9 cellular contexts compared by ENCODE assay signal in genomic region chr11:117327255-117327566, GRCh38. TPM values are rescaled to one million over a fixed set of nuclear protein-coding genes. Genes with fewer than 3 reads are reported as not detected.
DNase-seq lines count a peak whose midpoint lies in the region; ATAC-seq, FAIRE-seq and TF ChIP-seq lines count a peak whose summit lies in the region.
"Not testable (repeated sequence)": the region's sequence is repeated elsewhere in the genome, so short reads cannot be mapped to it uniquely, and the experiment has no call there.
"Had no signal": no experiment of that assay in that cellular context is flagged by ENCODE, and none has a peak within 500 bp of the region (broad histone marks: within the 10 kb centered on the region; RNA-seq: fewer than 3 reads in every experiment).

No MANE protein-coding gene starts in this region.

- H2BK120ac ChIP-seq in trophoblast cell (ENCODE audit: insufficient read depth, low read length, poor library complexity), result not testable (repeated sequence)

- H2BK12ac ChIP-seq in trophoblast cell (ENCODE audit: low read length), result not testable (repeated sequence)

- not testable (repeated sequence) for BruUV-seq in HCT116 (replicated peaks; lab: Mats Ljungman, UMichigan); Panc1 (replicated peaks; lab: Mats Ljungman, UMichigan); GM12878 (replicated peaks; lab: Mats Ljungman, UMichigan)

- H3K18ac ChIP-seq in trophoblast cell (ENCODE audit: low read length), result not testable (repeated sequence)

- not testable (repeated sequence) for TF ChIP-seq EP300 in GM12878 (IDR thresholded peaks at IDR 0.05; ENCODE audit: borderline replicate concordance in 1 of 2, control insufficient read depth in 1 of 2, low read depth in 2 of 2, low read length in 2 of 2); transverse colon (IDR thresholded peaks at IDR 0.05; ENCODE audit: low read depth)

- POLR2A ChIA-PET in HCT116 (lab: Charles Lee), result interaction anchor here (0.8 to 1.0 kb wide), 3 partner anchors 11 to 105 kb away, joined by 3 to 10 read pairs (median 3); partner anchors contain the start of gene BACE1
- POLR2A ChIA-PET in Panc1 (lab: Charles Lee), result interaction anchor here (0.6 to 1.6 kb wide), 7 partner anchors 12 to 183 kb away, joined by 3 to 14 read pairs (median 6); partner anchors contain the start of genes BACE1 and PAFAH1B2
- POLR2A ChIA-PET in GM12878 (lab: Charles Lee), result interaction anchor here (0.6 to 1.8 kb wide), 6 partner anchors 8 to 1408 kb away, joined by 3 to 7 read pairs (median 4); partner anchors contain the start of gene ZPR1

- not testable (repeated sequence) for H4K91ac ChIP-seq in trophoblast cell (ENCODE audit: low read depth, low read length)

- 0% methylated on average over 4 of the region's 5 CpGs for whole genome bisulfite sequencing in GM12878 (ENCODE audit: insufficient coverage, insufficient replicate concordance, low lambda C conversion rate, missing lambda C conversion rate)
- WGBS in trophoblast cell (ENCODE audit: extremely low coverage, insufficient coverage, insufficient read length), result no CpG with 5 or more reads among the region's 5 CpGs
- 5 to 6% methylated on average over 2 to 5 of the region's 5 CpGs for WGBS in transverse colon (ENCODE audit: low coverage in 1 of 2), 2 donors

- H4K8ac ChIP-seq in trophoblast cell (ENCODE audit: low read depth, low read length), result not testable (repeated sequence)

- not testable (repeated sequence) for H4K12ac ChIP-seq in trophoblast cell (ENCODE audit: low read depth, low read length)

- H3K9me3 ChIP-seq in BLaER1; HCT116 (ENCODE audit: control insufficient read depth in 1 of 2, insufficient read depth in 1 of 2, low read depth in 1 of 2, low read length in 2 of 2); Panc1 (ENCODE audit: control insufficient read depth, insufficient read depth, low read depth, low read length); GM12878 (replicated peaks; ENCODE audit: control insufficient read depth, insufficient read depth, low read length); fibroblast of lung (ENCODE audit: control insufficient read depth, insufficient read depth, low read depth, low read length); left lung; trophoblast cell (ENCODE audit: insufficient read depth, low read depth, low read length); transverse colon: not testable (repeated sequence)

- peak overlapping the region; percentile 87; the same call in 1 of the 2 replicates for H3K9ac ChIP-seq in BLaER1
- H3K9ac ChIP-seq in HCT116 (ENCODE audit: low read length), result peak overlapping the region; percentile 79; the same call in 1 of the 2 replicates
- H3K9ac ChIP-seq in GM12878 (ENCODE audit: control insufficient read depth, insufficient read depth, low read length); trophoblast cell (ENCODE audit: low read length): not testable (repeated sequence)
- peak overlapping the region; percentile 97 for H3K9ac ChIP-seq in fibroblast of lung (ENCODE audit: insufficient read depth, low read length)

- not testable (repeated sequence) for TF ChIP-seq CTCF in HCT116 (IDR thresholded peaks at IDR 0.05 in 2 of 3, conservative IDR thresholded peaks at IDR 0.05 in 1 of 3; ENCODE audit: borderline replicate concordance in 1 of 3, insufficient read depth in 1 of 3, low read depth in 2 of 3, low read length in 2 of 3); Panc1 (IDR thresholded peaks at IDR 0.05); GM12878 (IDR thresholded peaks at IDR 0.05 in 2 of 3, conservative IDR thresholded peaks at IDR 0.05 in 1 of 3; ENCODE audit: control insufficient read depth in 2 of 3, extremely low read depth in 1 of 3, insufficient read depth in 1 of 3, low read depth in 3 of 3, low read length in 3 of 3); fibroblast of lung (conservative IDR thresholded peaks at IDR 0.05 in 1 of 2, IDR thresholded peaks at IDR 0.05 in 1 of 2; ENCODE audit: low read depth in 1 of 2, low read length in 2 of 2); left lung (IDR thresholded peaks at IDR 0.05); transverse colon (IDR thresholded peaks at IDR 0.05)

- TF ChIP-seq RAD21 in HCT116 (IDR thresholded peaks at IDR 0.05; ENCODE audit: low read depth); GM12878 (IDR thresholded peaks at IDR 0.05; ENCODE audit: insufficient read depth, low read depth, low read length): not testable (repeated sequence)

- H3K4me1 ChIP-seq in BLaER1 (peaks cover 14% of the 10 kb centered on the region), HCT116 (ENCODE audit: control insufficient read depth in 1 of 2, insufficient read depth in 2 of 2, low read length in 2 of 2) (peaks cover 0 to 23% of the 10 kb centered on the region in 2 experiments; a peak in 2 of 4 replicates), left lung (peaks cover 9 to 12% of the 10 kb centered on the region in 2 donors), transverse colon (peaks cover 5 to 14% (median 11%) of the 10 kb centered on the region in 4 donors)
- H3K4me1 ChIP-seq in Panc1 (ENCODE audit: control insufficient read depth, insufficient read depth, low read length); GM12878 (ENCODE audit: control insufficient read depth, insufficient read depth, low read length); fibroblast of lung (ENCODE audit: control insufficient read depth, extremely low read depth, insufficient read depth, low read length); trophoblast cell (ENCODE audit: control insufficient read depth in 1 of 2, insufficient read depth in 2 of 2, low read length in 2 of 2): not testable (repeated sequence)

- not testable (repeated sequence) for H3K79me1 ChIP-seq in trophoblast cell (ENCODE audit: low read length)

- not testable (repeated sequence) for H3K36me3 ChIP-seq in BLaER1; HCT116 (ENCODE audit: control insufficient read depth in 1 of 2, insufficient read depth in 2 of 2, low read length in 2 of 2); Panc1 (ENCODE audit: control insufficient read depth, insufficient read depth, low read length); GM12878 (ENCODE audit: control insufficient read depth in 2 of 2, insufficient read depth in 2 of 2, low read length in 1 of 2); fibroblast of lung (ENCODE audit: control insufficient read depth, insufficient read depth, low read length); left lung; trophoblast cell (ENCODE audit: control insufficient read depth in 1 of 2, insufficient read depth in 2 of 2, low read length in 2 of 2); transverse colon

- H2AFZ ChIP-seq in HCT116 (ENCODE audit: low read depth, low read length, poor library complexity, severe bottlenecking); fibroblast of lung (ENCODE audit: low read length); trophoblast cell (ENCODE audit: insufficient read depth, low read length, poor library complexity): not testable (repeated sequence)
- H2AFZ ChIP-seq in GM12878 (ENCODE audit: control insufficient read depth, low read depth, low read length), result peak overlapping the region; percentile 52

- not testable (repeated sequence) for H3K4ac ChIP-seq in trophoblast cell (ENCODE audit: low read depth, low read length)

- H4K20me1 ChIP-seq in BLaER1; HCT116 (ENCODE audit: insufficient read depth); GM12878 (ENCODE audit: control insufficient read depth, insufficient read depth); fibroblast of lung (ENCODE audit: control insufficient read depth, extremely low read depth, insufficient read depth, low read length): not testable (repeated sequence)

- ATAC-seq in HCT116, Panc1, GM12878, left lung: not testable (repeated sequence)

- not testable (repeated sequence) for DNase-seq in HCT116 (ENCODE audit: low read depth, low spot score); Panc1 (ENCODE audit: low read depth, low spot score); GM12878 (ENCODE audit: low read depth, low spot score); fibroblast of lung (ENCODE audit: low read depth in 2 of 2); left lung; trophoblast cell; transverse colon

- intact Hi-C loops in HCT116 (cut with micrococcal nuclease); Panc1 (cut with micrococcal nuclease; ENCODE audit: unreplicated experiment); left lung (cut with DNase I); transverse colon (cut with DNase I; ENCODE audit: low total_unique reads): not testable (repeated sequence)
- intact Hi-C loops in GM12878 (cut with micrococcal nuclease; ENCODE audit: unreplicated experiment), result loop anchor here (2.0 kb wide), 1 partner anchor 94 kb away; the partner anchor contains the start of genes PCSK7 and RNF214

- not testable (repeated sequence) for TF ChIP-seq POLR2A in HCT116 (IDR thresholded peaks at IDR 0.05; ENCODE audit: borderline replicate concordance, extremely low read depth, insufficient read depth, insufficient read length); GM12878 (IDR thresholded peaks at IDR 0.05; ENCODE audit: low read depth, low read length); transverse colon (IDR thresholded peaks at IDR 0.05)

- not testable (repeated sequence) for H3K23ac ChIP-seq in trophoblast cell (ENCODE audit: low read length)

- not testable (repeated sequence) for FAIRE-seq in GM12878 (lab: Jason Lieb, UNC)

- not testable (repeated sequence) for H3K27ac ChIP-seq in BLaER1; HCT116 (ENCODE audit: low read depth, low read length); trophoblast cell (ENCODE audit: low read depth, low read length)
- peak overlapping the region; percentile 90 for H3K27ac ChIP-seq in Panc1 (ENCODE audit: low read length)
- H3K27ac ChIP-seq in GM12878 (ENCODE audit: control insufficient read depth, insufficient read depth), result peak overlapping the region; percentile 39
- peak overlapping the region; percentile 94 for H3K27ac ChIP-seq in fibroblast of lung (ENCODE audit: insufficient read depth, low read length)
- peak overlapping the region in 1 of 2 donors; percentile 97 for H3K27ac ChIP-seq in left lung
- peak overlapping the region; percentile 89 to 95 (median 92) for H3K27ac ChIP-seq in transverse colon

- H3K4me3 ChIP-seq in BLaER1 (peak overlapping the region; percentile 84), HCT116 (replicated peaks in 1 of 2; ENCODE audit: low read depth in 1 of 2, low read length in 2 of 2) (peak overlapping the region; percentile 77 to 90), Panc1 (ENCODE audit: low read depth in 2 of 2, low read length in 2 of 2) (peak overlapping the region; percentile 71 to 96), GM12878 (peak overlapping the region; percentile 82; the same call in 1 of the 2 replicates), fibroblast of lung (replicated peaks in 1 of 4; ENCODE audit: control extremely low read depth in 1 of 4, insufficient read depth in 1 of 4, low read depth in 3 of 4, low read length in 4 of 4) (peak overlapping the region; percentile 14 to 90 (median 76)), left lung (peak overlapping the region; percentile 63 to 85), transverse colon (peak overlapping the region in 3 of 4 donors; percentile 62 to 76 (median 66))
- H3K4me3 ChIP-seq in trophoblast cell (ENCODE audit: low read depth, low read length), result not testable (repeated sequence)

- CTCF ChIA-PET in HCT116 (lab: Charles Lee) (interaction anchor here (1.5 kb wide), 1 partner anchor 95 kb away, joined by 4 read pairs; the partner anchor contains the start of genes PCSK7 and RNF214), Panc1 (lab: Charles Lee) (interaction anchor here (0.7 to 0.8 kb wide), 2 partner anchors 95 to 427 kb away, joined by 3 to 16 read pairs; partner anchors contain the start of gene RNF214), GM12878 (lab: Yijun Ruan, JAX) (interaction anchor here (1.0 to 2.3 kb wide), 5 partner anchors 9 to 294 kb away, joined by 3 to 7 read pairs (median 3); partner anchors contain the start of gene PCSK7)

- H3K4me2 ChIP-seq in BLaER1 (peak overlapping the region; percentile 96), HCT116 (ENCODE audit: low read length) (peak overlapping the region; percentile 77), trophoblast cell (ENCODE audit: low read length) (peak overlapping the region; percentile 23)
- not testable (repeated sequence) for H3K4me2 ChIP-seq in GM12878 (ENCODE audit: control insufficient read depth, insufficient read depth); fibroblast of lung (ENCODE audit: extremely low read depth, insufficient read depth, low read length)

- H3K9me2 ChIP-seq in HCT116 (ENCODE audit: insufficient read depth), result not testable (repeated sequence)

- SMC1A ChIA-PET in GM12878 (lab: Charles Lee; ENCODE audit: uncharacterized antibody, unreplicated experiment), result interaction anchor here (1.5 to 1.6 kb wide), 2 partner anchors 49 to 96 kb away, joined by 3 to 5 read pairs; partner anchors contain the start of gene PCSK7

- not testable (repeated sequence) for H2BK5ac ChIP-seq in trophoblast cell (ENCODE audit: low read depth, low read length, poor library complexity)

- not testable (repeated sequence) for H2AK5ac ChIP-seq in trophoblast cell (ENCODE audit: low read length)

- H3K14ac ChIP-seq in trophoblast cell (ENCODE audit: low read length), result not testable (repeated sequence)

- not testable (repeated sequence) for H3K27me3 ChIP-seq in BLaER1; HCT116 (ENCODE audit: insufficient read depth, low read length); Panc1 (ENCODE audit: control insufficient read depth, insufficient read depth, low read length); GM12878 (replicated peaks in 1 of 2; ENCODE audit: control insufficient read depth in 2 of 2, insufficient read depth in 2 of 2, low read length in 1 of 2); fibroblast of lung (ENCODE audit: control insufficient read depth, insufficient read depth, low read length); left lung; trophoblast cell (ENCODE audit: insufficient read depth, low read length); transverse colon

- RAD21 ChIA-PET in HCT116 (lab: Charles Lee; ENCODE audit: low non-redundant PET in 1 of 2, low total read pairs in 2 of 2, uncharacterized antibody in 2 of 2, unreplicated experiment in 2 of 2), result not testable (repeated sequence)
- RAD21 ChIA-PET in GM12878 (lab: Charles Lee; ENCODE audit: unreplicated experiment), result interaction anchor here (0.6 to 1.8 kb wide), 6 partner anchors 24 to 149 kb away, joined by 3 to 8 read pairs (median 5); partner anchors contain the start of genes PCSK7 and SIDT2

- in situ Hi-C loops in Panc1 (cut with HindIII; ENCODE audit: low pct_unique_long_range_greater_than_20kb, low sequenced_read_pairs); GM12878 (cut with MboI); transverse colon (cut with MboI; ENCODE audit: low pct_ligation_motif_present in 1 of 4, low pct_unique_long_range_greater_than_20kb in 1 of 4, low sequenced_read_pairs in 3 of 4): not testable (repeated sequence)

- not testable (repeated sequence) for H3K79me2 ChIP-seq in HCT116 (ENCODE audit: insufficient read depth, low read length); GM12878 (ENCODE audit: control insufficient read depth, insufficient read depth, low read length); fibroblast of lung (ENCODE audit: control insufficient read depth, insufficient read depth, low read length); trophoblast cell (ENCODE audit: control insufficient read depth, insufficient read depth, low read length, poor library complexity)

RNA-seq across cellular contexts. Expression of gene CEP164, which starts 0.4 kb away (rescaled TPM):
- total RNA-seq in HCT116 (2021; ENCODE audit: unreplicated experiment) (22.2 TPM), Panc1 (2021; ENCODE audit: unreplicated experiment) (75.4 TPM), GM12878 (2014; rRNA removed) (20.7 and 21.4 TPM in 2 replicates), GM12878 (2014; rRNA removed; fragmentation: Illumina TruSeq; extraction: Trizol) (19.1 and 20.6 TPM in 2 replicates), GM12878 (2021) (24.7 and 31.2 TPM in 2 replicates), fibroblast of lung (29.0 and 33.5 TPM in 2 replicates), left lung (10 to 100 TPM; 27.4 to 31.0 TPM), transverse colon (10 to 100 TPM in 3 of 4 donors, 1 to 10 TPM in 1; 10.0 to 20.2 (median 15.4) TPM)
- 12.2 and 13.8 TPM in 2 replicates for polyA plus RNA-seq in HCT116 (2012)
- polyA plus RNA-seq in Panc1 (2012; ENCODE audit: insufficient read length), result 43.0 TPM
- 35.7 and 41.6 TPM in 2 replicates for total RNA-seq in GM12878 (2013; cell fraction: nucleolus; rRNA removed)
- polyA plus RNA-seq in GM12878 (2011; ENCODE audit: low read depth), result 8.8 TPM
- polyA plus RNA-seq in GM12878 (2011; rRNA removed) (7.3 and 9.4 TPM in 2 replicates), GM12878 (2014; fragmentation: Illumina TruSeq; extraction: Trizol) (17.5 and 20.1 TPM in 2 replicates), GM12878 (2014; fragmentation: Nextera tagmentation; extraction: Ambion mirVana) (1 to 10 TPM; 4.2 to 6.7 TPM), GM12878 (2014; rRNA removed) (20.7 and 21.9 TPM in 2 replicates), GM12878 (2016; fragmentation: Nextera tagmentation; extraction: Ambion mirVana) (10 to 100 TPM; 15.2 to 20.3 TPM), fibroblast of lung (16.1 and 20.6 TPM in 2 replicates)
- polyA plus RNA-seq in GM12878 (2011; cell fraction: cytosol; rRNA removed), result 7.2 and 7.7 TPM in 2 replicates
- polyA plus RNA-seq in GM12878 (2011; cell fraction: nucleus; rRNA removed), result 39.6 and 44.2 TPM in 2 replicates
- polyA plus RNA-seq in GM12878 (2012), result 10.6 and 11.9 TPM in 2 replicates
- polyA minus RNA-seq in GM12878 (2011; rRNA and poly(A)+ RNA removed), result 10.6 and 14.2 TPM in 2 replicates
- polyA minus RNA-seq in GM12878 (2011; cell fraction: cytosol; rRNA and poly(A)+ RNA removed), result 5.3 and 6.9 TPM in 2 replicates
- polyA minus RNA-seq in GM12878 (2011; cell fraction: nucleus; rRNA and poly(A)+ RNA removed), result 5.8 and 12.5 TPM in 2 replicates
- 16.1 and 19.0 TPM in 2 replicates for polyA plus RNA-seq in fibroblast of lung (2012)
- 24.9 and 29.9 TPM in 2 replicates for polyA minus RNA-seq in fibroblast of lung (ENCODE audit: low replicate concordance)
- polyA plus RNA-seq in trophoblast cell (2013), result 14.9 and 15.9 TPM in 2 replicates

RNA-seq across cellular contexts. Expression of gene BACE1, which starts 11.2 kb away (rescaled TPM):
- 8.5 TPM for total RNA-seq in HCT116 (2021; ENCODE audit: unreplicated experiment)
- 6.0 and 9.3 TPM in 2 replicates for polyA plus RNA-seq in HCT116 (2012)
- 4.9 TPM for total RNA-seq in Panc1 (2021; ENCODE audit: unreplicated experiment)
- polyA plus RNA-seq in Panc1 (2012; ENCODE audit: insufficient read length), result 9.2 TPM
- total RNA-seq in GM12878 (2013; cell fraction: nucleolus; rRNA removed), result 0.15 TPM in 1 of 2 replicates, not detected in the other
- total RNA-seq in GM12878 (2014; rRNA removed), result 0.44 and 0.56 TPM in 2 replicates
- total RNA-seq in GM12878 (2014; rRNA removed; fragmentation: Illumina TruSeq; extraction: Trizol), result 0.05 and 0.09 TPM in 2 replicates
- 0.29 and 0.62 TPM in 2 replicates for total RNA-seq in GM12878 (2021)
- 0.33 TPM for polyA plus RNA-seq in GM12878 (2011; ENCODE audit: low read depth)
- 1.1 and 1.6 TPM in 2 replicates for polyA plus RNA-seq in GM12878 (2011; rRNA removed)
- polyA plus RNA-seq in GM12878 (2011; cell fraction: cytosol; rRNA removed), result 2.1 and 2.7 TPM in 2 replicates
- 3.6 and 5.1 TPM in 2 replicates for polyA plus RNA-seq in GM12878 (2011; cell fraction: nucleus; rRNA removed)
- 0.76 and 1.2 TPM in 2 replicates for polyA plus RNA-seq in GM12878 (2012)
- polyA plus RNA-seq in GM12878 (2014; fragmentation: Illumina TruSeq; extraction: Trizol), result 0.05 and 0.10 TPM in 2 replicates
- under 1 TPM; 0.07 to 0.23 TPM for polyA plus RNA-seq in GM12878 (2014; fragmentation: Nextera tagmentation; extraction: Ambion mirVana)
- 0.08 and 0.38 TPM in 2 replicates for polyA plus RNA-seq in GM12878 (2014; rRNA removed)
- polyA plus RNA-seq in GM12878 (2016; fragmentation: Nextera tagmentation; extraction: Ambion mirVana), result under 1 TPM; 0.26 to 0.86 TPM
- polyA minus RNA-seq in GM12878 (2011; rRNA and poly(A)+ RNA removed), result 3.9 and 6.3 TPM in 2 replicates
- 0.27 and 1.2 TPM in 2 replicates for polyA minus RNA-seq in GM12878 (2011; cell fraction: cytosol; rRNA and poly(A)+ RNA removed)
- 0.77 and 0.85 TPM in 2 replicates for polyA minus RNA-seq in GM12878 (2011; cell fraction: nucleus; rRNA and poly(A)+ RNA removed)
- total RNA-seq in fibroblast of lung, result 17.7 and 23.1 TPM in 2 replicates
- 58.1 and 62.7 TPM in 2 replicates for polyA plus RNA-seq in fibroblast of lung
- polyA plus RNA-seq in fibroblast of lung (2012), result 47.3 and 55.4 TPM in 2 replicates
- polyA minus RNA-seq in fibroblast of lung (ENCODE audit: low replicate concordance), result 229 and 301 TPM in 2 replicates
- total RNA-seq in left lung, result 10 to 100 TPM; 24.1 to 39.5 TPM
- 17.2 TPM in 2 replicates for polyA plus RNA-seq in trophoblast cell (2013)
- 1 to 10 TPM; 6.0 to 6.7 (median 6.5) TPM for total RNA-seq in transverse colon

RNA-seq across cellular contexts. Expression of gene BACE1-AS, which starts 36.1 kb away (rescaled TPM):
- total RNA-seq in HCT116 (2021; ENCODE audit: unreplicated experiment) (10.2 TPM), Panc1 (2021; ENCODE audit: unreplicated experiment) (10.8 TPM), GM12878 (2014; rRNA removed) (2.6 and 3.1 TPM in 2 replicates), GM12878 (2014; rRNA removed; fragmentation: Illumina TruSeq; extraction: Trizol) (3.0 and 3.3 TPM in 2 replicates), GM12878 (2021) (3.7 and 4.7 TPM in 2 replicates), fibroblast of lung (2.8 and 4.5 TPM in 2 replicates), left lung (1 to 10 TPM; 6.4 to 9.0 TPM), transverse colon (10 to 100 TPM in 1 of 4 donors, 1 to 10 TPM in 3; 5.1 to 10.1 (median 6.7) TPM)
- 4.4 and 5.0 TPM in 2 replicates for polyA plus RNA-seq in HCT116 (2012)
- 3.8 TPM for polyA plus RNA-seq in Panc1 (2012; ENCODE audit: insufficient read length)
- total RNA-seq in GM12878 (2013; cell fraction: nucleolus; rRNA removed), result 16.5 and 17.6 TPM in 2 replicates
- 1.3 TPM for polyA plus RNA-seq in GM12878 (2011; ENCODE audit: low read depth)
- polyA plus RNA-seq in GM12878 (2011; rRNA removed) (2.5 and 4.1 TPM in 2 replicates), GM12878 (2014; fragmentation: Illumina TruSeq; extraction: Trizol) (3.6 and 7.0 TPM in 2 replicates), GM12878 (2014; fragmentation: Nextera tagmentation; extraction: Ambion mirVana) (1 to 10 TPM; 2.0 to 5.8 TPM), GM12878 (2014; rRNA removed) (1.9 and 2.6 TPM in 2 replicates), GM12878 (2016; fragmentation: Nextera tagmentation; extraction: Ambion mirVana) (1 to 10 TPM; 6.7 TPM), fibroblast of lung (3.9 and 4.2 TPM in 2 replicates)
- 3.5 and 4.6 TPM in 2 replicates for polyA plus RNA-seq in GM12878 (2011; cell fraction: cytosol; rRNA removed)
- polyA plus RNA-seq in GM12878 (2011; cell fraction: nucleus; rRNA removed), result 10.9 and 12.8 TPM in 2 replicates
- 2.1 and 3.8 TPM in 2 replicates for polyA plus RNA-seq in GM12878 (2012)
- polyA minus RNA-seq in GM12878 (2011; rRNA and poly(A)+ RNA removed), result 5.2 and 8.1 TPM in 2 replicates
- polyA minus RNA-seq in GM12878 (2011; cell fraction: cytosol; rRNA and poly(A)+ RNA removed), result 1.9 and 3.8 TPM in 2 replicates
- polyA minus RNA-seq in GM12878 (2011; cell fraction: nucleus; rRNA and poly(A)+ RNA removed), result 3.9 and 6.8 TPM in 2 replicates
- 3.0 and 4.1 TPM in 2 replicates for polyA plus RNA-seq in fibroblast of lung (2012)
- 6.0 and 9.4 TPM in 2 replicates for polyA minus RNA-seq in fibroblast of lung (ENCODE audit: low replicate concordance)
- 4.5 and 5.2 TPM in 2 replicates for polyA plus RNA-seq in trophoblast cell (2013)
- polyA plus RNA-seq: CD14-positive monocyte had no signal
